Comparison of ENCODE assay signal across 18 cellular contexts in the genomic region with DNA sequence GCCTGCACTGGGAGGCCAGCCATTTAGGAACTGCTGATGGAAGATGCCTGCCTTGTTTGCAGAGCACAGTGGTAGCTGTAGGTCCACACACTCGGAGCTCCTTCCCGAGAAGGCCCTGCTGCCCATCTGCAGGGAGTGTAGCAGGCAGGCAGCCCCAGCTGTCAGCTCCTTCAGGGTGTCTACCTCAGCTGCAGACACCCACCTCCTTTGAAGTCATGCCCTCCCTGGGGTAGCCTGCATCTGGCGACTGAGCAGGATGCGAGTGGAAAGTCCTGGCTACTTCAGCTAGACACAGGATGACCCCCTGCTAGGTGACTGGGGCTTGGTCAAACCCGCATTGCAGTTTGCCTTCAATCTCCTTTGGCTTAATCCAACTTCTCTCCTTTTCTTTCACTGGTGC.
A peak's percentile ranks its signal among the peaks of the same experiment; 100 is the strongest.
DNase-seq lines count a peak whose midpoint lies in the region; ATAC-seq, FAIRE-seq and TF ChIP-seq lines count a peak whose summit lies in the region.
"Had no signal": no experiment of that assay in that cellular context is flagged by ENCODE, and none has a peak within 500 bp of the region (broad histone marks: within the 10 kb centered on the region; RNA-seq: fewer than 3 reads in every experiment).

No MANE protein-coding gene starts in this region.

- H2BK120ac ChIP-seq in neuronal stem cell (ENCODE audit: low read depth, low read length): no peak overlapping the region

- no peak overlapping the region for H3K27ac ChIP-seq in right cardiac atrium (ENCODE audit: low read length)
- H3K27ac ChIP-seq in neuronal stem cell (replicated peaks; ENCODE audit: low read length): no peak overlapping the region

- H3K4me3 ChIP-seq in right cardiac atrium (ENCODE audit: low read length) (no peak overlapping the region), bronchial epithelial cell (ENCODE audit: low read depth, low read length) (no peak overlapping the region), neuronal stem cell (ENCODE audit: low read length in 2 of 2) (no peak overlapping the region)
- H3K4me3 ChIP-seq: GM23338, HAP-1 had no signal

- no peak for ATAC-seq in right cardiac atrium
- ATAC-seq in activated naive CD4-positive, alpha-beta T cell treated with anti-CD3 and anti-CD28 coated beads, Interleukin-2, amount 50 U/mL, for 72 hours: no peak
- ATAC-seq: CD8-positive, alpha-beta T cell; GM23338; HepG2 had no signal

- peaks cover 0 to 5% of the 10 kb centered on the region in 2 donors for H3K36me3 Mint-ChIP-seq in activated naive CD4-positive, alpha-beta T cell treated with anti-CD3 and anti-CD28 coated beads, Interleukin-2, amount 50 U/mL, for 72 hours
- H3K36me3 Mint-ChIP-seq: CD14-positive monocyte; CD8-positive, alpha-beta T cell had no signal

- H3K4me1 ChIP-seq in right cardiac atrium (ENCODE audit: control insufficient read depth, insufficient read depth, low read length) (peaks cover under 1% of the 10 kb centered on the region), neuronal stem cell (ENCODE audit: control insufficient read depth in 2 of 2, insufficient read depth in 1 of 2, low read depth in 1 of 2, low read length in 2 of 2) (peaks cover 0 to 9% of the 10 kb centered on the region in 2 donors)
- H3K4me1 ChIP-seq: HAP-1 had no signal

- H3K9me3 ChIP-seq in right cardiac atrium (ENCODE audit: control insufficient read depth, low read length) (no peaks in the 10 kb centered on the region), neuronal stem cell (replicated peaks in 1 of 2; ENCODE audit: control insufficient read depth in 2 of 2, insufficient read depth in 1 of 2, low read depth in 1 of 2, low read length in 2 of 2) (no peaks in the 10 kb centered on the region)

- intact Hi-C loops in cardiac septum (cut with DNase I) (no loop called here), right cardiac atrium (cut with DNase I) (no loop called here)

- FAIRE-seq in bronchial epithelial cell (lab: Jason Lieb, UNC) (peak; percentile 43), GM19239 (lab: Jason Lieb, UNC) (no peak)
- FAIRE-seq: A204.1, D721Med, HepG2 had no signal

- H3K27ac Mint-ChIP-seq in activated naive CD4-positive, alpha-beta T cell treated with anti-CD3 and anti-CD28 coated beads, Interleukin-2, amount 50 U/mL, for 72 hours: no peak overlapping the region
- H3K27ac Mint-ChIP-seq: CD14-positive monocyte; CD8-positive, alpha-beta T cell; GM23338; HFFc6 had no signal

- H3K9me3 Mint-ChIP-seq in activated naive CD4-positive, alpha-beta T cell treated with anti-CD3 and anti-CD28 coated beads, Interleukin-2, amount 50 U/mL, for 72 hours: peaks cover 4 to 6% of the 10 kb centered on the region in 2 donors

- H3K9ac ChIP-seq in neuronal stem cell (ENCODE audit: low read depth, low read length, poor library complexity): no peak overlapping the region

- no peak overlapping the region for H2AFZ ChIP-seq in neuronal stem cell (ENCODE audit: low read length)
- H2AFZ ChIP-seq: GM23338 had no signal

- H2BK5ac ChIP-seq in neuronal stem cell (ENCODE audit: low read length): no peak overlapping the region

- H3K4me2 ChIP-seq in neuronal stem cell (ENCODE audit: insufficient read depth, low read length, poor library complexity, severe bottlenecking): no peak overlapping the region
- H3K4me2 ChIP-seq: GM23338 had no signal

- H3K18ac ChIP-seq in neuronal stem cell (ENCODE audit: low read length): no peak overlapping the region

- no peak overlapping the region for H4K8ac ChIP-seq in neuronal stem cell (ENCODE audit: low read depth, low read length)

- TF ChIP-seq CTCF in bronchial epithelial cell (IDR thresholded peaks at IDR 0.05; ENCODE audit: insufficient read depth, low read length, severe bottlenecking): no peak

- H3K14ac ChIP-seq in neuronal stem cell (ENCODE audit: low read length): no peak overlapping the region

- no peak overlapping the region for H4K91ac ChIP-seq in neuronal stem cell (ENCODE audit: low read depth, low read length, poor library complexity)

- no peaks in the 10 kb centered on the region for H3K27me3 ChIP-seq in right cardiac atrium (ENCODE audit: control insufficient read depth, insufficient read depth)
- H3K27me3 ChIP-seq in bronchial epithelial cell (ENCODE audit: control insufficient read depth, insufficient read depth, low read length): peaks cover 4% of the 10 kb centered on the region
- H3K27me3 ChIP-seq in neuronal stem cell (ENCODE audit: control insufficient read depth in 3 of 3, insufficient read depth in 3 of 3, low read depth in 1 of 3, low read length in 3 of 3): peaks cover 0 to 8% (median 4%) of the 10 kb centered on the region in 3 experiments

- no peak overlapping the region for H3K23ac ChIP-seq in neuronal stem cell (ENCODE audit: low read depth, low read length, poor library complexity)

- H3K79me1 ChIP-seq in neuronal stem cell (ENCODE audit: low read depth, low read length): no peaks in the 10 kb centered on the region

- no peak overlapping the region for H3K4ac ChIP-seq in neuronal stem cell (ENCODE audit: low read length)

- 89% methylated on average over 5 of the region's 5 CpGs for WGBS in right cardiac atrium
- WGBS in neuronal stem cell (ENCODE audit: extremely low coverage in 2 of 2, insufficient read length in 2 of 2, insufficient replicate concordance in 1 of 2), 2 donors: no CpG with 5 or more reads among the region's 5 CpGs

- H2BK12ac ChIP-seq in neuronal stem cell (ENCODE audit: low read length): no peak overlapping the region

- H2AK5ac ChIP-seq in neuronal stem cell (ENCODE audit: low read depth, low read length): peak overlapping the region; percentile 2

- H3K36me3 ChIP-seq in bronchial epithelial cell (ENCODE audit: control insufficient read depth, insufficient read depth, low read length) (no peaks in the 10 kb centered on the region), neuronal stem cell (replicated peaks in 1 of 2; ENCODE audit: control insufficient read depth in 2 of 2, insufficient read depth in 2 of 2, low read length in 2 of 2) (no peaks in the 10 kb centered on the region)
- H3K36me3 ChIP-seq: HAP-1 had no signal

- peak; percentile 44 for DNase-seq in cardiac septum (ENCODE audit: low spot score)
- no peak for DNase-seq in right cardiac atrium
- DNase-seq in bronchial epithelial cell (ENCODE audit: low read depth): no peak
- no peak for DNase-seq in neuronal stem cell (ENCODE audit: low spot score)
- no peak for DNase-seq in activated CD4-positive, alpha-beta T cell treated with anti-CD3 and anti-CD28 coated beads for 1 hour
- no peak for DNase-seq in GM19239 (ENCODE audit: insufficient read length, low spot score)
- DNase-seq in activated naive CD4-positive, alpha-beta T cell treated with anti-CD3 and anti-CD28 coated beads, Interleukin-2, amount 50 U/mL, for 72 hours (ENCODE audit: low spot score in 2 of 2): no peak
- DNase-seq: CD8-positive, alpha-beta T cell; COR-L47; DMS53; GF-D8; HFFc6 had no signal

- no peak overlapping the region for H2BK15ac ChIP-seq in neuronal stem cell (ENCODE audit: low read length)
